Comparison of ENCODE assay signal across 8 cellular contexts in genomic region chr14:67413806-67414769, GRCh38. TPM values are rescaled to one million over a fixed set of nuclear protein-coding genes. Genes with fewer than 3 reads are reported as not detected.
A peak's percentile ranks its signal among the peaks of the same experiment; 100 is the strongest.
DNase-seq lines count a peak whose midpoint lies in the region; ATAC-seq and TF ChIP-seq lines count a peak whose summit lies in the region.

No MANE protein-coding gene starts in this region.

- DNase-seq in NK-92 treated with Interleukin-12 subunit alpha and Interleukin-12 subunit beta, amount 100 ng/mL, for 24 hours (lab: John Stamatoyannopoulos, UW): peak; percentile 9
- DNase-seq in NK-92 (lab: John Stamatoyannopoulos, UW; ENCODE audit: unreplicated experiment) (no peak), RPMI7951 (ENCODE audit: low read depth) (peak; percentile 85), dermis blood vessel endothelial cell (peak; percentile 83), GM20000 (ENCODE audit: low spot score) (no peak)
- DNase-seq in stimulated activated CD4-positive, alpha-beta T cell treated with anti-CD3 and anti-CD28 coated beads, TNF-alpha, amount 100 ng/mL, for 24 hours (ENCODE audit: low read depth in 3 of 3): peak; percentile 10 to 40 (median 12)

- TF ChIP-seq CTCF in GM20000 (IDR thresholded peaks at IDR 0.05; ENCODE audit: extremely low read depth, missing control alignments): no peak

- ATAC-seq in HG03571 (IDR thresholded peaks at IDR 0.05; ENCODE audit: unreplicated experiment) (no peak), HG02571 (IDR thresholded peaks at IDR 0.05; ENCODE audit: unreplicated experiment) (no peak)

RNA-seq across cellular contexts. Expression of gene PLEK2, which starts 2.1 kb away (rescaled TPM):
- 13.7 and 14.5 TPM in 2 replicates for total RNA-seq in RPMI7951 (2014; rRNA removed; shearing (Covaris generic))
- 1.4 TPM in 2 replicates for total RNA-seq in dermis blood vessel endothelial cell

RNA-seq across cellular contexts. Expression of gene EIF2S1, which starts 54.0 kb away (rescaled TPM):
- 254 and 258 TPM in 2 replicates for total RNA-seq in RPMI7951 (2014; rRNA removed; shearing (Covaris generic))
- 281 and 287 TPM in 2 replicates for total RNA-seq in dermis blood vessel endothelial cell

RNA-seq across cellular contexts. Expression of gene ATP6V1D, which starts 54.5 kb away (rescaled TPM):
- total RNA-seq in RPMI7951 (2014; rRNA removed; shearing (Covaris generic)): 122 and 130 TPM in 2 replicates
- 68.4 and 84.6 TPM in 2 replicates for total RNA-seq in dermis blood vessel endothelial cell

Comparison
In these comparisons a context has a peak if more than half of its experiments do, and no peak if none do; other contexts are left out.
1. DNase-seq: peak in NK-92 treated with Interleukin-12 subunit alpha and Interleukin-12 subunit beta, amount 100 ng/mL, for 24 hours (single experiment), RPMI7951 (single experiment), dermis blood vessel endothelial cell (single experiment) and stimulated activated CD4-positive, alpha-beta T cell treated with anti-CD3 and anti-CD28 coated beads, TNF-alpha, amount 100 ng/mL, for 24 hours (3 of 3); none in NK-92 (single experiment) and GM20000 (single experiment).